8 cellular contexts compared by ENCODE assay signal in genomic region chr18:12271376-12272235, GRCh38. TPM values are rescaled to one million over a fixed set of nuclear protein-coding genes. Genes with fewer than 3 reads are reported as not detected.
A peak's percentile ranks its signal among the peaks of the same experiment; 100 is the strongest.
DNase-seq lines count a peak whose midpoint lies in the region; ATAC-seq, FAIRE-seq and TF ChIP-seq lines count a peak whose summit lies in the region.

No MANE protein-coding gene starts in this region.

- H3K4me3 ChIP-seq in GM08714 (ENCODE audit: low read length), result peak overlapping the region; percentile 64; the same call in 1 of the 2 replicates
- peak overlapping the region; percentile 38 to 66 (median 47) for H3K4me3 ChIP-seq in breast epithelium

- no peaks in the 10 kb centered on the region for H3K4me1 ChIP-seq in breast epithelium

- H3K9me3 ChIP-seq in breast epithelium, result no peaks in the 10 kb centered on the region

- no peak for FAIRE-seq in HTR-8/SVneo (lab: Jason Lieb, UNC)

- no peak for TF ChIP-seq POLR2A in breast epithelium (IDR thresholded peaks at IDR 0.05)

- DNase-seq in NCI-H146 (lab: John Stamatoyannopoulos, UW) (peak; percentile 83), T1000 (lab: John Stamatoyannopoulos, UW) (peak; percentile 51), breast epithelium (ENCODE audit: low spot score in 2 of 2) (peak in 1 of 2 donors; percentile 82), iris pigment epithelial cell (ENCODE audit: low read depth) (peak; percentile 76), HTR-8/SVneo (ENCODE audit: insufficient read length, low spot score) (no peak)
- DNase-seq in stimulated activated CD4-positive, alpha-beta T cell treated with anti-CD3 and anti-CD28 coated beads, Interleukin-12 subunit alpha, Interleukin-12 subunit beta, amount 100 ng/mL, for 24 hours (ENCODE audit: low read depth in 2 of 2), result peak; percentile 34 to 57

- peak; percentile 96 for ATAC-seq in HG02642 (IDR thresholded peaks at IDR 0.05; ENCODE audit: poor library complexity, unreplicated experiment)

- intact Hi-C loops in breast epithelium (cut with DNase I; ENCODE audit: low total_unique reads), result no loop called here

- H3K27me3 ChIP-seq in breast epithelium, result no peaks in the 10 kb centered on the region

- no peaks in the 10 kb centered on the region for H3K36me3 ChIP-seq in breast epithelium

- H3K27ac ChIP-seq in breast epithelium, result peak overlapping the region; percentile 46 to 71

- peak; percentile 68 to 91 (median 81) for TF ChIP-seq CTCF in breast epithelium (IDR thresholded peaks at IDR 0.05)

RNA-seq across cellular contexts. Expression of gene CIDEA, which starts 17.4 kb away (rescaled TPM):
- 100 to 1,000 TPM in 1 of 3 donors, 10 to 100 TPM in 2; 32.4 to 461 (median 68.6) TPM for total RNA-seq in breast epithelium

RNA-seq across cellular contexts. Expression of gene TUBB6, which starts 36.4 kb away (rescaled TPM):
- total RNA-seq in breast epithelium, result 100 to 1,000 TPM; 197 to 316 (median 302) TPM
